19 cellular contexts compared by ENCODE assay signal in the genomic region with DNA sequence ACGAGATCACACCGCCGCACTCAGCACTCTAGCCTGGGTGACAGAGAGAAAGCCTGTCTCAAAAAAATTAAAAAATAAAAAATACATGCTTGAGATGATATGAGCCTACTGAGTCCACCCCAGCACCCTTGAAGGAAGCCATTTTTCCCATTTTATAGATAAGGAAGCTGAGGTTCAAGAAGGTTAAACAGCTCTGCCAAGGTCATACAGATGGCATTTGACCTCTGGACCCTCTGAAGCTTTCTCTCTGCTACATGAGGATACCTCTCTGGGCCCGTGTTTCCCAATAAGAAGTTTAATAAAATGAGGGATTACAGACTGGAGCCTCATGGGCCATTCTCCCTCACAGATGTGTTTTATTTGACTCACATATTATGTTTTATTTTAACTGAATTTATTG.
"Had no signal": no experiment of that assay in that cellular context is flagged by ENCODE, and none has a peak within 500 bp of the region (broad histone marks: within the 10 kb centered on the region; RNA-seq: fewer than 3 reads in every experiment).

No MANE protein-coding gene starts in this region.

- H3K4me3 Mint-ChIP-seq: central memory CD8-positive, alpha-beta T cell; effector memory CD8-positive, alpha-beta T cell; immature natural killer cell; neural crest cell had no signal

- H3K27me3 Mint-ChIP-seq: central memory CD8-positive, alpha-beta T cell; effector memory CD8-positive, alpha-beta T cell; T-cell had no signal

- FAIRE-seq: small intestine had no signal

- DNase-seq: activated CD4-positive, alpha-beta T cell treated with anti-CD3 and anti-CD28 coated beads for 48 hours; activated CD8-positive, alpha-beta memory T cell treated with anti-CD3 and anti-CD28 coated beads for 24 hours; activated naive CD4-positive, alpha-beta T cell treated with anti-CD3 and anti-CD28 coated beads, Interleukin-2, amount 50 U/mL, for 16 hours; adrenal gland; body of pancreas; cortex of kidney; effector memory CD8-positive, alpha-beta T cell; erythroblast; glutamatergic neuron; immature natural killer cell; left colon; small intestine; substantia nigra; T-cell; T1000; upper lobe of right lung had no signal

- ATAC-seq: body of pancreas; effector memory CD8-positive, alpha-beta T cell; left colon; T-cell; upper lobe of right lung had no signal

- H3K9me3 Mint-ChIP-seq: central memory CD8-positive, alpha-beta T cell; effector memory CD8-positive, alpha-beta T cell; immature natural killer cell; neural crest cell; T-cell had no signal

- H3K27ac ChIP-seq: SK-N-MC had no signal

- H3K36me3 ChIP-seq: adrenal gland, upper lobe of right lung had no signal

- H3K4me3 ChIP-seq: adrenal gland, body of pancreas, SK-N-MC, upper lobe of right lung had no signal

- H3K9me3 ChIP-seq: adrenal gland, body of pancreas, upper lobe of right lung had no signal

- H3K27me3 ChIP-seq: adrenal gland, body of pancreas, upper lobe of right lung had no signal

- H3K36me3 Mint-ChIP-seq: immature natural killer cell, T-cell had no signal
